In the genomic region with DNA sequence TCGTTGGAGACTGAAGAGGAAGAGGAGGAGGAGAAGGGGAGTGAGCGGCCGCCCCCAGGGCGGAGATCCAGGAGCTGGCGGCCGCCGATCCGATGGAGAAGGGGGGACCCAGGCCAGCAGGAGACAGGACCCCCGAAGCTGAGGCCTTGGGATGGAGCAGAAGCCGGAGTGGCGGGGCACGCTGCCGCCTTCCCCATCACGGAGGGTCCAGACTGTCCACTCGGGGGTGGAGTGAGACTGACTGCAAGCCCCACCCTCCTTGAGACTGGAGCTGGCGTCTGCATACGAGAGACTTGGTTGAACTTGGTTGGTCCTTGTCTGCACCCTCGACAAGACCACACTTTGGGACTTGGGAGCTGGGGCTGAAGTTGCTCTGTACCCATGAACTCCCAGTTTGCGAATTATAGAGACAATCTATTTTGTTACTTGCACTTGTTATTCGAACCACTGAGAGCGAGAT, we compare ENCODE assay signal across 8 cellular contexts. TPM values are rescaled to one million over a fixed set of nuclear protein-coding genes. Genes with fewer than 3 reads are reported as not detected.
A peak's percentile ranks its signal among the peaks of the same experiment; 100 is the strongest.
DNase-seq lines count a peak whose midpoint lies in the region; ATAC-seq and TF ChIP-seq lines count a peak whose summit lies in the region.

No MANE protein-coding gene starts in this region.

- TF ChIP-seq POLR2A in IMR-90 (IDR thresholded peaks at IDR 0.05; ENCODE audit: low read depth, low read length): no peak

- H3K79me1 ChIP-seq in IMR-90 (ENCODE audit: low read depth in 1 of 2, low read length in 2 of 2): peaks cover 0 to 19% of the 10 kb centered on the region in 2 experiments; a peak in 1 of 4 replicates

- H3K36me3 ChIP-seq in IMR-90 (ENCODE audit: control insufficient read depth, insufficient read depth, low read length): peaks cover 4% of the 10 kb centered on the region; the same call in 1 of the 2 replicates

- peak overlapping the region; percentile 76 for H3K27ac ChIP-seq in IMR-90 (ENCODE audit: insufficient read depth, low read length)

- peak overlapping the region; percentile 71 for H2AFZ ChIP-seq in IMR-90 (replicated peaks; ENCODE audit: low read length, poor library complexity)

- dilution Hi-C loops in IMR-90 (cut with HindIII; ENCODE audit: low sequenced_read_pairs, unreplicated experiment): no loop called here

- H3K4me1 Mint-ChIP-seq in activated naive CD8-positive, alpha-beta T cell treated with anti-CD3 and anti-CD28 coated beads for 36 hours: peaks cover 23% of the 10 kb centered on the region

- CTCF ChIA-PET in IMR-90 (lab: Yijun Ruan, JAX): interaction anchor here (0.5 to 1.3 kb wide), 4 partner anchors 133 to 447 kb away, joined by 3 to 7 read pairs (median 4); no protein-coding TSS in a partner anchor

- H3K23ac ChIP-seq in IMR-90 (ENCODE audit: low read depth, low read length): peak overlapping the region; percentile 75

- H2BK20ac ChIP-seq in IMR-90 (ENCODE audit: low read depth, low read length): no peak overlapping the region

- POLR2A ChIA-PET in IMR-90 (lab: Charles Lee; ENCODE audit: unreplicated experiment): interaction anchor here (0.6 to 3.3 kb wide), 4 partner anchors 10 to 101 kb away, joined by 3 to 63 read pairs (median 4); no protein-coding TSS in a partner anchor

- H4K8ac ChIP-seq in IMR-90 (ENCODE audit: low read depth in 2 of 2, low read length in 2 of 2): peak overlapping the region in 1 of 2 experiments; percentile 66; a peak in 2 of 4 replicates

- H3K4me1 ChIP-seq in IMR-90 (ENCODE audit: control insufficient read depth, insufficient read depth, low read length): peaks cover 4% of the 10 kb centered on the region; the same call in 1 of the 2 replicates

- peak overlapping the region; percentile 3; the same call in 1 of the 2 replicates for H4K5ac ChIP-seq in IMR-90 (ENCODE audit: low read depth, low read length)

- peak overlapping the region; percentile 25; the same call in 1 of the 2 replicates for H3K18ac ChIP-seq in IMR-90 (ENCODE audit: low read depth, low read length)

- H3K14ac ChIP-seq in IMR-90 (replicated peaks; ENCODE audit: low read depth, low read length): peak overlapping the region; percentile 92

- H2BK120ac ChIP-seq in IMR-90 (ENCODE audit: low read depth, low read length): peak overlapping the region; percentile 5; the same call in 1 of the 2 replicates

- in situ Hi-C loops in IMR-90 (cut with MboI; ENCODE audit: low sequenced_read_pairs): loop anchor here (5.0 kb wide), 1 partner anchor 60 kb away; no protein-coding TSS in a partner anchor

- peaks cover 3% of the 10 kb centered on the region for H3K27me3 Mint-ChIP-seq in activated naive CD8-positive, alpha-beta T cell treated with anti-CD3 and anti-CD28 coated beads for 36 hours

- DNase-seq in AG08396 (ENCODE audit: low spot score) (peak; percentile 49), IMR-90 (peak; percentile 49), left ventricle myocardium superior (peak; percentile 44), sciatic nerve (ENCODE audit: low spot score) (no peak), T1000 (lab: John Stamatoyannopoulos, UW) (no peak), OCI-M2 (lab: John Stamatoyannopoulos, UW; ENCODE audit: unreplicated experiment) (no peak)
- peak; percentile 33 for DNase-seq in activated naive CD8-positive, alpha-beta T cell treated with anti-CD3 and anti-CD28 coated beads for 36 hours

- intact Hi-C loops in IMR-90 (cut with micrococcal nuclease) (loop anchor here (10.0 kb wide), 1 partner anchor 267 kb away; the partner anchor contains the start of gene SLC39A3), left ventricle myocardium superior (cut with micrococcal nuclease) (loop anchor here (5.0 to 10.0 kb wide), 2 partner anchors 65 to 137 kb away; no protein-coding TSS in a partner anchor), sciatic nerve (cut with DNase I) (no loop called here)

- peaks cover 6% of the 10 kb centered on the region for H3K9me3 ChIP-seq in IMR-90 (ENCODE audit: control insufficient read depth, insufficient read depth, low read length)

- peaks cover 36% of the 10 kb centered on the region for H4K20me1 ChIP-seq in IMR-90 (ENCODE audit: insufficient read depth, low read length)

- ATAC-seq in IMR-90 (ENCODE audit: low read depth): no peak
- ATAC-seq in left ventricle myocardium superior: no peak
- ATAC-seq in sciatic nerve: peak; percentile 5
- ATAC-seq in HG02759 (IDR thresholded peaks at IDR 0.05; ENCODE audit: unreplicated experiment): no peak

- peak overlapping the region; percentile 85 for H3K4me2 ChIP-seq in IMR-90 (ENCODE audit: low read depth, low read length)

- peaks cover 7% of the 10 kb centered on the region for H3K9me3 Mint-ChIP-seq in activated naive CD8-positive, alpha-beta T cell treated with anti-CD3 and anti-CD28 coated beads for 36 hours

- H4K91ac ChIP-seq in IMR-90 (ENCODE audit: insufficient read depth, low read depth, low read length): peak overlapping the region; percentile 25

- peaks cover 33% of the 10 kb centered on the region for H3K36me3 Mint-ChIP-seq in activated naive CD8-positive, alpha-beta T cell treated with anti-CD3 and anti-CD28 coated beads for 36 hours

- peak overlapping the region; percentile 87 for H3K9ac ChIP-seq in IMR-90 (ENCODE audit: low read depth, low read length)

- H3K4me3 ChIP-seq in IMR-90 (ENCODE audit: insufficient read depth, low read depth, low read length): peak overlapping the region; percentile 84

- peak overlapping the region; percentile 98 for H3K27ac Mint-ChIP-seq in activated naive CD8-positive, alpha-beta T cell treated with anti-CD3 and anti-CD28 coated beads for 36 hours

- 22% methylated on average over 10 of the region's 21 CpGs; no CpG with 5 or more reads in 1 of the 2 experiments for WGBS in IMR-90 (ENCODE audit: extremely low coverage in 2 of 2, insufficient read length in 1 of 2), 2 experiments

- H3K9me1 ChIP-seq in IMR-90 (ENCODE audit: insufficient read depth, low read length): no peaks in the 10 kb centered on the region

- peak overlapping the region; percentile 85 for H2BK5ac ChIP-seq in IMR-90 (ENCODE audit: low read depth, low read length, poor library complexity, severe bottlenecking)

- peak overlapping the region; percentile 100 for H3K4me3 Mint-ChIP-seq in activated naive CD8-positive, alpha-beta T cell treated with anti-CD3 and anti-CD28 coated beads for 36 hours

- peak overlapping the region; percentile 38 for H2AK9ac ChIP-seq in IMR-90 (replicated peaks; ENCODE audit: low read depth, low read length, poor library complexity)

- H3K56ac ChIP-seq in IMR-90 (ENCODE audit: extremely low read depth, insufficient read depth, low read length): peak overlapping the region; percentile 78

- no peaks in the 10 kb centered on the region for H3K27me3 ChIP-seq in IMR-90 (ENCODE audit: control insufficient read depth, insufficient read depth, low read length)

- TF ChIP-seq CTCF in IMR-90 (conservative IDR thresholded peaks at IDR 0.05; ENCODE audit: low read depth, low read length): no peak

- BruUV-seq in IMR-90 (replicated peaks; lab: Mats Ljungman, UMichigan): no TSS peak

- H2BK15ac ChIP-seq in IMR-90 (ENCODE audit: low read depth, low read length): 0 out of 3 replicates have a peak overlapping the region, but pooled peaks have one; percentile 34

- H3K4ac ChIP-seq in IMR-90 (ENCODE audit: low read depth, low read length): peak overlapping the region; percentile 83

- peak overlapping the region; percentile 31; the same call in 1 of the 2 replicates for H2AK5ac ChIP-seq in IMR-90 (ENCODE audit: low read depth, low read length)

- no peak for TF ChIP-seq RAD21 in IMR-90 (IDR thresholded peaks at IDR 0.05; ENCODE audit: low read length)

TF ChIP-seq in IMR-90, 13 proteins besides CTCF, POLR2A, EP300 and RAD21:
- TF ChIP-seq CHD1 (IDR thresholded peaks at IDR 0.05; ENCODE audit: low read depth, low read length): peak; percentile 65
- TF ChIP-seq MXI1 (IDR thresholded peaks at IDR 0.05; ENCODE audit: borderline replicate concordance, low read depth, low read length): 0 out of 2 replicates have a peak, but pooled peaks have one; percentile 4
- TF ChIP-seq RCOR1 (IDR thresholded peaks at IDR 0.05; ENCODE audit: insufficient replicate concordance, low read length): no peak
- TF ChIP-seq, protein P1, sequence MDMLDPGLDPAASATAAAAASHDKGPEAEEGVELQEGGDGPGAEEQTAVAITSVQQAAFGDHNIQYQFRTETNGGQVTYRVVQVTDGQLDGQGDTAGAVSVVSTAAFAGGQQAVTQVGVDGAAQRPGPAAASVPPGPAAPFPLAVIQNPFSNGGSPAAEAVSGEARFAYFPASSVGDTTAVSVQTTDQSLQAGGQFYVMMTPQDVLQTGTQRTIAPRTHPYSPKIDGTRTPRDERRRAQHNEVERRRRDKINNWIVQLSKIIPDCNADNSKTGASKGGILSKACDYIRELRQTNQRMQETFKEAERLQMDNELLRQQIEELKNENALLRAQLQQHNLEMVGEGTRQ (IDR thresholded peaks at IDR 0.05; ENCODE audit: low read depth, low read length): peak; percentile 31; the same call in 1 of the 2 replicates

RNA-seq across cellular contexts. Expression of gene GADD45B, which starts 1.8 kb away (rescaled TPM):
- 28.1 and 30.1 TPM in 2 replicates for total RNA-seq in IMR-90 (2012; rRNA removed)
- polyA plus RNA-seq in IMR-90 (2012; rRNA removed): 84.0 and 106 TPM in 2 replicates
- 70.3 and 87.0 TPM in 2 replicates for polyA plus RNA-seq in IMR-90 (2012; cell fraction: cytosol; rRNA removed)
- polyA plus RNA-seq in IMR-90 (2012; cell fraction: nucleus; rRNA removed; ENCODE audit: low replicate concordance): 301 and 400 TPM in 2 replicates
- 10 to 100 TPM; 83.0 to 97.2 TPM for total RNA-seq in activated naive CD8-positive, alpha-beta T cell treated with anti-CD3 and anti-CD28 coated beads for 36 hours
- total RNA-seq in left ventricle myocardium superior: 42.3 TPM
- 136 TPM for total RNA-seq in sciatic nerve

RNA-seq across cellular contexts. Expression of gene LMNB2, which starts 21.0 kb away (rescaled TPM):
- total RNA-seq in IMR-90 (2012; rRNA removed) (104 and 108 TPM in 2 replicates), left ventricle myocardium superior (17.7 TPM), sciatic nerve (16.3 TPM)
- polyA plus RNA-seq in IMR-90 (2012; rRNA removed): 106 and 117 TPM in 2 replicates
- polyA plus RNA-seq in IMR-90 (2012; cell fraction: cytosol; rRNA removed): 57.0 and 66.3 TPM in 2 replicates
- polyA plus RNA-seq in IMR-90 (2012; cell fraction: nucleus; rRNA removed; ENCODE audit: low replicate concordance): 88.6 and 109 TPM in 2 replicates
- 100 to 1,000 TPM; 105 to 107 TPM for total RNA-seq in activated naive CD8-positive, alpha-beta T cell treated with anti-CD3 and anti-CD28 coated beads for 36 hours

RNA-seq across cellular contexts. Expression of gene TIMM13, which starts 50.4 kb away (rescaled TPM):
- 21.0 and 29.2 TPM in 2 replicates for total RNA-seq in IMR-90 (2012; rRNA removed)
- 62.3 and 93.7 TPM in 2 replicates for polyA plus RNA-seq in IMR-90 (2012; rRNA removed)
- polyA plus RNA-seq in IMR-90 (2012; cell fraction: cytosol; rRNA removed): 73.2 and 85.8 TPM in 2 replicates
- polyA plus RNA-seq in IMR-90 (2012; cell fraction: nucleus; rRNA removed; ENCODE audit: low replicate concordance): 30.1 and 56.4 TPM in 2 replicates
- 100 to 1,000 TPM; 179 to 184 TPM for total RNA-seq in activated naive CD8-positive, alpha-beta T cell treated with anti-CD3 and anti-CD28 coated beads for 36 hours
- total RNA-seq in left ventricle myocardium superior: 84.1 TPM
- total RNA-seq in sciatic nerve: 37.3 TPM

Comparison
In these comparisons a context has a peak if more than half of its experiments do, and no peak if none do; other contexts are left out.
1. DNase-seq: peak in AG08396 (single experiment), IMR-90 (single experiment), activated naive CD8-positive, alpha-beta T cell treated with anti-CD3 and anti-CD28 coated beads for 36 hours (single experiment) and left ventricle myocardium superior (single experiment); none in sciatic nerve (single experiment), T1000 (single experiment) and OCI-M2 (single experiment).